16 cellular contexts compared by ENCODE assay signal in genomic region chr2:134836986-134837385, GRCh38. TPM values are rescaled to one million over a fixed set of nuclear protein-coding genes. Genes with fewer than 3 reads are reported as not detected.
A peak's percentile ranks its signal among the peaks of the same experiment; 100 is the strongest.
DNase-seq lines count a peak whose midpoint lies in the region; ATAC-seq and TF ChIP-seq lines count a peak whose summit lies in the region.
"Had no signal": no experiment of that assay in that cellular context is flagged by ENCODE, and none has a peak within 500 bp of the region (broad histone marks: within the 10 kb centered on the region; RNA-seq: fewer than 3 reads in every experiment).

No MANE protein-coding gene starts in this region.

- H4K20me1 ChIP-seq in smooth muscle cell (ENCODE audit: low read depth): no peaks in the 10 kb centered on the region

- H3K9me3 Mint-ChIP-seq in glutamatergic neuron (ENCODE audit: unreplicated experiment): no peaks in the 10 kb centered on the region

- H3K9me3 ChIP-seq in smooth muscle cell (replicated peaks; ENCODE audit: low read depth): no peaks in the 10 kb centered on the region

- H3K27me3 ChIP-seq in smooth muscle cell (ENCODE audit: low read depth): no peaks in the 10 kb centered on the region

- H3K27ac Mint-ChIP-seq in glutamatergic neuron (ENCODE audit: unreplicated experiment): no peak overlapping the region
- H3K27ac Mint-ChIP-seq: brain, progenitor cell of endocrine pancreas had no signal

- H3K4me1 Mint-ChIP-seq in glutamatergic neuron (ENCODE audit: low read depth, unreplicated experiment): no peaks in the 10 kb centered on the region
- H3K4me1 Mint-ChIP-seq: brain had no signal

- H3K27me3 Mint-ChIP-seq in glutamatergic neuron (ENCODE audit: unreplicated experiment): no peaks in the 10 kb centered on the region
- H3K27me3 Mint-ChIP-seq: progenitor cell of endocrine pancreas had no signal

- H3K4me1 ChIP-seq in smooth muscle cell (ENCODE audit: low read depth): no peaks in the 10 kb centered on the region

- peak overlapping the region; percentile 23 for H3K27ac ChIP-seq in smooth muscle cell (ENCODE audit: low read depth)
- H3K27ac ChIP-seq: WERI-Rb-1 had no signal

- TF ChIP-seq CTCF in fibroblast of villous mesenchyme (IDR thresholded peaks at IDR 0.05; ENCODE audit: insufficient read depth, low read depth, low read length): no peak
- TF ChIP-seq CTCF in smooth muscle cell (IDR thresholded peaks at IDR 0.05; ENCODE audit: borderline replicate concordance, insufficient read depth, poor library complexity, severe bottlenecking): no peak
- no peak for TF ChIP-seq CTCF in glutamatergic neuron (IDR thresholded peaks at IDR 0.05; ENCODE audit: partially characterized antibody, unreplicated experiment)

- H2AFZ ChIP-seq in smooth muscle cell (ENCODE audit: low read depth): no peak overlapping the region

- 26% methylated on average over 2 of the region's 2 CpGs for WGBS in smooth muscle cell (ENCODE audit: low lambda C conversion rate)

- H3K4me3 ChIP-seq in fibroblast of villous mesenchyme (ENCODE audit: low read depth, low read length): no peak overlapping the region
- H3K4me3 ChIP-seq in smooth muscle cell: no peak overlapping the region

- peaks cover 18% of the 10 kb centered on the region for H3K36me3 Mint-ChIP-seq in glutamatergic neuron (ENCODE audit: unreplicated experiment)
- H3K36me3 Mint-ChIP-seq: brain had no signal

- peak; percentile 81 for DNase-seq in GM03348 (ENCODE audit: low spot score)
- DNase-seq in T1000 (lab: John Stamatoyannopoulos, UW): peak; percentile 48
- DNase-seq in fibroblast of villous mesenchyme (ENCODE audit: low read depth): peak; percentile 17
- no peak for DNase-seq in smooth muscle cell (lab: John Stamatoyannopoulos, UW; ENCODE audit: unreplicated experiment)
- DNase-seq in DMS79 treated with DMSO at 0.1 percent for 48 hours (lab: John Stamatoyannopoulos, UW): no peak
- DNase-seq in glutamatergic neuron: no peak
- DNase-seq in germinal center (ENCODE audit: low spot score): no peak
- DNase-seq: DND-41, KG1, WERI-Rb-1 had no signal

- H3K36me3 ChIP-seq in smooth muscle cell (ENCODE audit: low read depth): no peaks in the 10 kb centered on the region
- H3K36me3 ChIP-seq: WERI-Rb-1 had no signal

- ATAC-seq in HG03175 (IDR thresholded peaks at IDR 0.05; ENCODE audit: unreplicated experiment): no peak

- H3K4me3 Mint-ChIP-seq in glutamatergic neuron (ENCODE audit: unreplicated experiment): no peak overlapping the region
- H3K4me3 Mint-ChIP-seq: brain had no signal

- no peak overlapping the region for H3K9ac ChIP-seq in smooth muscle cell (ENCODE audit: low read depth)

- peak overlapping the region; percentile 43 for H3K4me2 ChIP-seq in smooth muscle cell

- H3K79me2 ChIP-seq in smooth muscle cell (ENCODE audit: low read depth): no peaks in the 10 kb centered on the region

- no peaks in the 10 kb centered on the region for H3F3A ChIP-seq in smooth muscle cell (ENCODE audit: low read depth)

RNA-seq across cellular contexts. Expression of gene ACMSD, which starts 1.4 kb away (rescaled TPM):
- total RNA-seq in fibroblast of villous mesenchyme: not detected in 2 replicates
- not detected in 2 replicates for total RNA-seq in smooth muscle cell
- not detected in 2 replicates for polyA plus RNA-seq in smooth muscle cell
- not detected for total RNA-seq in glutamatergic neuron (ENCODE audit: unreplicated experiment)
- total RNA-seq: frontal cortex, lower leg skin, progenitor cell of endocrine pancreas had no signal
- polyA plus RNA-seq: thymus had no signal

Comparison
In these comparisons a context has a peak if more than half of its experiments do, and no peak if none do; other contexts are left out.
1. DNase-seq: peak in GM03348 (single experiment), T1000 (single experiment) and fibroblast of villous mesenchyme (single experiment); none in smooth muscle cell (single experiment), DMS79 treated with DMSO at 0.1 percent for 48 hours (single experiment), glutamatergic neuron (single experiment) and germinal center (single experiment).